Comparison of ENCODE assay signal across 8 cellular contexts in genomic region chr2:100606740-100607343, GRCh38. TPM values are rescaled to one million over a fixed set of nuclear protein-coding genes. Genes with fewer than 3 reads are reported as not detected.
A peak's percentile ranks its signal among the peaks of the same experiment; 100 is the strongest.
DNase-seq lines count a peak whose midpoint lies in the region; ATAC-seq, FAIRE-seq and TF ChIP-seq lines count a peak whose summit lies in the region.

No MANE protein-coding gene starts in this region.

- dilution Hi-C loops in mammary epithelial cell (cut with HindIII; ENCODE audit: low sequenced_read_pairs) = loop anchor here (25.0 kb wide), 1 partner anchor 380 kb away; no protein-coding TSS in a partner anchor
- dilution Hi-C loops in keratinocyte (cut with MboI; ENCODE audit: extremely low pct_ligation_motif_present, low sequenced_read_pairs) = no loop called here

- in situ Hi-C loops in mammary epithelial cell (cut with MboI; ENCODE audit: low sequenced_read_pairs in 2 of 2) = loop anchor here in 1 of 2 donors (25.0 kb wide), 2 partner anchors 380 to 605 kb away; no protein-coding TSS in a partner anchor

- no peak overlapping the region for H3K27ac Mint-ChIP-seq in stimulated activated naive B cell treated with anti-CD40 and anti-IgM and Interleukin-4, amounts not matched to agents 10 μg/mL and 1 μg/mL and 100 μg/mL, for 72 hours

- WGBS in mammary epithelial cell (ENCODE audit: low coverage, missing lambda C conversion rate) = 55% methylated on average over 12 of the region's 12 CpGs

- peaks cover 0 to 3% of the 10 kb centered on the region in 2 donors for H3K4me1 Mint-ChIP-seq in stimulated activated naive B cell treated with anti-CD40 and anti-IgM and Interleukin-4, amounts not matched to agents 10 μg/mL and 1 μg/mL and 100 μg/mL, for 72 hours

- CTCF ChIA-PET in mammary epithelial cell (lab: Charles Lee; ENCODE audit: low non-redundant PET) = no interaction called here

- no peaks in the 10 kb centered on the region for H3K9me1 ChIP-seq in keratinocyte (ENCODE audit: control insufficient read depth, extremely low read depth, insufficient read depth, low read length)

- no peak overlapping the region for H3K4me3 Mint-ChIP-seq in stimulated activated naive B cell treated with anti-CD40 and anti-IgM and Interleukin-4, amounts not matched to agents 10 μg/mL and 1 μg/mL and 100 μg/mL, for 72 hours

- H3K36me3 ChIP-seq in mammary epithelial cell (ENCODE audit: insufficient read depth, low read length) (no peaks in the 10 kb centered on the region), keratinocyte (ENCODE audit: control insufficient read depth in 2 of 2, extremely low read depth in 1 of 2, insufficient read depth in 2 of 2, low read length in 2 of 2) (no peaks in the 10 kb centered on the region)

- TF ChIP-seq CTCF in D721Med (IDR thresholded peaks at IDR 0.05; ENCODE audit: insufficient read depth, missing control alignments) (peak; percentile 65), mammary epithelial cell (conservative IDR thresholded peaks at IDR 0.05 in 1 of 2, IDR thresholded peaks at IDR 0.05 in 1 of 2; ENCODE audit: extremely low read depth in 1 of 2, insufficient read depth in 1 of 2, low read depth in 1 of 2, low read length in 2 of 2) (peak; percentile 83 to 92), keratinocyte (optimal IDR thresholded peaks at IDR 0.05 in 1 of 3, IDR thresholded peaks at IDR 0.05 in 1 of 3, conservative IDR thresholded peaks at IDR 0.05 in 1 of 3; ENCODE audit: extremely low read depth in 1 of 3, insufficient read depth in 2 of 3, low read length in 3 of 3) (peak; percentile 78 to 89 (median 85))

- BruUV-seq in mammary epithelial cell (replicated peaks; lab: Mats Ljungman, UMichigan) = no TSS peak

- peak; percentile 45 for DNase-seq in D721Med (ENCODE audit: insufficient read length, low spot score)
- DNase-seq in RKO (ENCODE audit: low spot score) = peak; percentile 50
- DNase-seq in mammary epithelial cell = peak; percentile 36
- no peak for DNase-seq in keratinocyte (ENCODE audit: low read depth, low spot score)
- no peak for DNase-seq in stimulated activated naive B cell treated with anti-CD40 and anti-IgM and Interleukin-4, amounts not matched to agents 10 μg/mL and 1 μg/mL and 100 μg/mL, for 72 hours

- H2AFZ ChIP-seq in mammary epithelial cell (ENCODE audit: low read depth, low read length) (peak overlapping the region; percentile 31), keratinocyte (ENCODE audit: control insufficient read depth, low read length) (no peak overlapping the region)

- ATAC-seq in HG02798 (IDR thresholded peaks at IDR 0.05; ENCODE audit: poor library complexity, unreplicated experiment) (peak; percentile 49), HG02852 (IDR thresholded peaks at IDR 0.05; ENCODE audit: unreplicated experiment) (no peak), HG03025 (IDR thresholded peaks at IDR 0.05; ENCODE audit: low FRiP score, unreplicated experiment) (no peak)
- ATAC-seq in stimulated activated naive B cell treated with anti-CD40 and anti-IgM and Interleukin-4, amounts not matched to agents 10 μg/mL and 1 μg/mL and 100 μg/mL, for 72 hours (replicated peaks) = peak; percentile 51

- intact Hi-C loops in mammary epithelial cell (cut with micrococcal nuclease) = loop anchor here (1.0 to 5.0 kb wide), 4 partner anchors 123 to 598 kb away; partner anchors contain the start of gene RPL31

- H3K4me3 ChIP-seq in mammary epithelial cell (replicated peaks in 1 of 3; ENCODE audit: insufficient read depth in 1 of 3, low read depth in 2 of 3, low read length in 3 of 3) (no peak overlapping the region), keratinocyte (ENCODE audit: control insufficient read depth in 2 of 3, extremely low read depth in 1 of 3, insufficient read depth in 2 of 3, low read depth in 1 of 3, low read length in 3 of 3) (no peak overlapping the region)

- no peak for FAIRE-seq in D721Med (lab: Jason Lieb, UNC)
- peak; percentile 88 for FAIRE-seq in keratinocyte (lab: Jason Lieb, UNC)

- H3K79me2 ChIP-seq in mammary epithelial cell (ENCODE audit: insufficient read depth, low read length) = no peaks in the 10 kb centered on the region
- H3K79me2 ChIP-seq in keratinocyte (ENCODE audit: control insufficient read depth, insufficient read depth, low read length) = no peaks in the 10 kb centered on the region

- no peaks in the 10 kb centered on the region for H3K9me3 Mint-ChIP-seq in stimulated activated naive B cell treated with anti-CD40 and anti-IgM and Interleukin-4, amounts not matched to agents 10 μg/mL and 1 μg/mL and 100 μg/mL, for 72 hours

- H3K27me3 ChIP-seq in mammary epithelial cell (ENCODE audit: insufficient read depth, low read length) (no peaks in the 10 kb centered on the region), keratinocyte (ENCODE audit: control insufficient read depth, extremely low read depth, insufficient read depth, low read length) (no peaks in the 10 kb centered on the region)

- H3K9me3 ChIP-seq in mammary epithelial cell (replicated peaks; ENCODE audit: insufficient read depth, low read length) (no peaks in the 10 kb centered on the region), keratinocyte (ENCODE audit: control insufficient read depth, low read depth, low read length) (no peaks in the 10 kb centered on the region)

- H3K36me3 Mint-ChIP-seq in stimulated activated naive B cell treated with anti-CD40 and anti-IgM and Interleukin-4, amounts not matched to agents 10 μg/mL and 1 μg/mL and 100 μg/mL, for 72 hours = no peaks in the 10 kb centered on the region

- H3K27ac ChIP-seq in mammary epithelial cell (ENCODE audit: insufficient read depth, low read depth, low read length) (no peak overlapping the region), keratinocyte (ENCODE audit: control insufficient read depth, insufficient read depth, low read length) (no peak overlapping the region)

- H3K4me2 ChIP-seq in mammary epithelial cell (ENCODE audit: insufficient read depth, low read depth, low read length) (no peak overlapping the region), keratinocyte (ENCODE audit: control insufficient read depth, extremely low read depth, insufficient read depth, low read depth, low read length) (no peak overlapping the region)

- no peak overlapping the region for H3K9ac ChIP-seq in mammary epithelial cell (ENCODE audit: insufficient read depth, low read length)
- no peak overlapping the region for H3K9ac ChIP-seq in keratinocyte (ENCODE audit: control insufficient read depth, extremely low read depth, insufficient read depth, low read length)

- no peaks in the 10 kb centered on the region for H3K4me1 ChIP-seq in mammary epithelial cell (ENCODE audit: insufficient read depth, low read length)
- H3K4me1 ChIP-seq in keratinocyte (ENCODE audit: control insufficient read depth, extremely low read depth, insufficient read depth, low read length) = no peaks in the 10 kb centered on the region

- peaks cover 13 to 31% of the 10 kb centered on the region in 2 donors for H3K27me3 Mint-ChIP-seq in stimulated activated naive B cell treated with anti-CD40 and anti-IgM and Interleukin-4, amounts not matched to agents 10 μg/mL and 1 μg/mL and 100 μg/mL, for 72 hours

- H4K20me1 ChIP-seq in mammary epithelial cell (ENCODE audit: insufficient read depth, low read length) (no peaks in the 10 kb centered on the region), keratinocyte (ENCODE audit: control insufficient read depth, extremely low read depth, insufficient read depth, low read length) (no peaks in the 10 kb centered on the region)

RNA-seq across cellular contexts. Expression of gene PDCL3, which starts 44.0 kb away (rescaled TPM):
- total RNA-seq in mammary epithelial cell = 10 to 100 TPM; 20.8 to 25.7 TPM
- polyA plus RNA-seq in mammary epithelial cell = 24.4 TPM
- polyA minus RNA-seq in mammary epithelial cell = 42.6 TPM
- 29.1 to 42.2 TPM (median 39.7 TPM) in 3 replicates for polyA plus RNA-seq in keratinocyte
- polyA plus RNA-seq in keratinocyte (2011; ENCODE audit: low read depth) = 45.0 TPM
- polyA plus RNA-seq in keratinocyte (2011; cell fraction: cytosol; rRNA removed) = 44.5 and 62.0 TPM in 2 replicates
- 23.5 and 30.4 TPM in 2 replicates for polyA plus RNA-seq in keratinocyte (2011; cell fraction: nucleus; rRNA removed)
- 26.4 and 38.6 TPM in 2 replicates for polyA plus RNA-seq in keratinocyte (2012; ENCODE audit: low replicate concordance)
- polyA minus RNA-seq in keratinocyte = 6.2 to 20.4 TPM (median 11.5 TPM) in 3 replicates
- polyA minus RNA-seq in keratinocyte (2011; cell fraction: cytosol; rRNA and poly(A)+ RNA removed) = 16.3 TPM
- 4.5 and 8.3 TPM in 2 replicates for polyA minus RNA-seq in keratinocyte (2011; cell fraction: nucleus; rRNA and poly(A)+ RNA removed)

Comparison
In these comparisons a context has a peak if more than half of its experiments do, and no peak if none do; other contexts are left out.
1. DNase-seq: peak in D721Med (single experiment), RKO (single experiment) and mammary epithelial cell (single experiment); none in keratinocyte (single experiment) and stimulated activated naive B cell treated with anti-CD40 and anti-IgM and Interleukin-4, amounts not matched to agents 10 μg/mL and 1 μg/mL and 100 μg/mL, for 72 hours (single experiment).
2. ATAC-seq: peak in HG02798 (single experiment) and stimulated activated naive B cell treated with anti-CD40 and anti-IgM and Interleukin-4, amounts not matched to agents 10 μg/mL and 1 μg/mL and 100 μg/mL, for 72 hours (2 of 2); none in HG02852 (single experiment) and HG03025 (single experiment).
3. Peak in every context shown above with its lines, with median percentiles within 50 percentile points of each other: CTCF ChIP-seq.